In the genomic region with DNA sequence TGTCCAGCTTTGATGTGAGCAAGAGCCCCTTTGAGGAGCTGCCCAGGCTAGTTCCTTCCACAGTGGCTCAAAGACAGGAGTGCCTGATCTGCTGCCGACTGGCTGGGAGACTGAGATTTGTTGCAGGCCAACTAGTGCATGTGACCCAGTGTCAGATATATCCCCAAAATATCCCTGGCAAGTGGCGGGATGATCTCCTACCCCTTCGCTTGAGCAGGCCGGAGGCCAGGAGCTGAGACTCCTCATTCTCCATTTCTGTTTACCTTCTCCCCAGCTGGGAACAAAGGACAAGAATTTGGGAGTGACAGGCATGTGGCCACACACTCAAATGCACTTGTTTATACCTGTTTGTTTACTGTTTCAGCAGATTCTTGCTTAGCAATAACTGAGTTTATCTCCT, we compare ENCODE assay signal across 20 cellular contexts. TPM values are rescaled to one million over a fixed set of nuclear protein-coding genes. Genes with fewer than 3 reads are reported as not detected.
A peak's percentile ranks its signal among the peaks of the same experiment; 100 is the strongest.
DNase-seq lines count a peak whose midpoint lies in the region; ATAC-seq and TF ChIP-seq lines count a peak whose summit lies in the region.
"Had no signal": no experiment of that assay in that cellular context is flagged by ENCODE, and none has a peak within 500 bp of the region (broad histone marks: within the 10 kb centered on the region; RNA-seq: fewer than 3 reads in every experiment).

No MANE protein-coding gene starts in this region.

- ATAC-seq in left ventricle myocardium superior, result peak; percentile 90
- peak; percentile 81 to 92 (median 90) for ATAC-seq in psoas muscle
- no peak for ATAC-seq in HG03521 (IDR thresholded peaks at IDR 0.05; ENCODE audit: unreplicated experiment)
- ATAC-seq: activated CD8-positive, alpha-beta T cell treated with anti-CD3 and anti-CD28 coated beads for 36 hours; natural killer cell; stimulated activated memory B cell treated with anti-CD40 and anti-IgM and Interleukin-4, amounts not matched to agents 10 μg/mL and 1 μg/mL and 100 μg/mL, for 72 hours had no signal

- POLR2A ChIA-PET in HEK293 (lab: Yijun Ruan, JAX), result no interaction called here

- H3K36me3 ChIP-seq in HEK293 (ENCODE audit: control insufficient read depth in 2 of 2, insufficient read depth in 1 of 2, low read length in 2 of 2) (no peaks in the 10 kb centered on the region), endodermal cell (ENCODE audit: control insufficient read depth, insufficient read depth, low read length) (no peaks in the 10 kb centered on the region), psoas muscle (ENCODE audit: insufficient read depth in 1 of 2, low read depth in 1 of 2) (no peaks in the 10 kb centered on the region)

- H3K27me3 ChIP-seq in endodermal cell (ENCODE audit: control insufficient read depth, insufficient read depth, low read length, poor library complexity, severe bottlenecking), result no peaks in the 10 kb centered on the region
- H3K27me3 ChIP-seq in psoas muscle (ENCODE audit: insufficient read depth in 3 of 3, low read length in 2 of 3), result no peaks in the 10 kb centered on the region

- intact Hi-C loops in left ventricle myocardium superior (cut with micrococcal nuclease) (loop anchor here (10.0 kb wide), 2 partner anchors 235 to 535 kb away; partner anchors contain the start of genes MRPL57 and SKA3), psoas muscle (cut with DNase I) (loop anchor here (5.0 to 10.0 kb wide), 4 partner anchors 123 to 538 kb away; partner anchors contain the start of gene LATS2 (in 2 of the 2))
- intact Hi-C loops in activated CD4-positive, alpha-beta T cell treated with anti-CD3 and anti-CD28 coated beads, Interleukin-2, amount 10 ng/mL, durations not matched to agents 24 days and 14 days (cut with micrococcal nuclease), result loop anchor here (10.0 kb wide), 1 partner anchor 125 kb away; the partner anchor contains the start of gene LATS2

- no peaks in the 10 kb centered on the region for H3K9me3 Mint-ChIP-seq in endodermal cell
- no peaks in the 10 kb centered on the region for H3K9me3 Mint-ChIP-seq in activated CD4-positive, alpha-beta T cell treated with anti-CD3 and anti-CD28 coated beads, Interleukin-2, amount 10 ng/mL, durations not matched to agents 24 days and 14 days
- H3K9me3 Mint-ChIP-seq: activated CD8-positive, alpha-beta T cell treated with anti-CD3 and anti-CD28 coated beads for 36 hours; natural killer cell; stimulated activated memory B cell treated with anti-CD40 and anti-IgM and Interleukin-4, amounts not matched to agents 10 μg/mL and 1 μg/mL and 100 μg/mL, for 72 hours had no signal

- peak; percentile 65 for DNase-seq in endodermal cell
- peak; percentile 61 for DNase-seq in left ventricle myocardium superior
- peak; percentile 24 to 76 for DNase-seq in psoas muscle
- DNase-seq in activated CD4-positive, alpha-beta T cell treated with anti-CD3 and anti-CD28 coated beads, Interleukin-2, amount 10 ng/mL, durations not matched to agents 24 days and 14 days, result no peak
- DNase-seq in DMS114 treated with DMSO at 0.1 percent for 48 hours (lab: John Stamatoyannopoulos, UW; ENCODE audit: unreplicated experiment), result no peak
- DNase-seq in foreskin melanocyte, result no peak
- DNase-seq: activated CD4-positive, CD25-positive, alpha-beta regulatory T cell; activated CD8-positive, alpha-beta T cell treated with anti-CD3 and anti-CD28 coated beads for 36 hours; activated effector memory CD4-positive, alpha-beta T cell treated with anti-CD3 and anti-CD28 coated beads, Interleukin-2, amount 50 U/mL, for 16 hours; activated T-cell treated with anti-CD3 and anti-CD28 coated beads for 4 hours; caudate nucleus; dermis blood vessel endothelial cell; natural killer cell; NCI-H1048; NCI-H187; NCI-H2227 treated with DMSO at 0.1 percent for 48 hours; stimulated activated CD4-positive, alpha-beta T cell treated with anti-CD3 and anti-CD28 coated beads, Interleukin-2, amount 100 ng/mL, for 24 hours had no signal

- peaks cover 21% of the 10 kb centered on the region for H3K4me1 Mint-ChIP-seq in endodermal cell
- peaks cover 3% of the 10 kb centered on the region for H3K4me1 Mint-ChIP-seq in activated CD4-positive, alpha-beta T cell treated with anti-CD3 and anti-CD28 coated beads, Interleukin-2, amount 10 ng/mL, durations not matched to agents 24 days and 14 days

- H3K36me3 Mint-ChIP-seq in endodermal cell (ENCODE audit: low read depth), result no peaks in the 10 kb centered on the region
- H3K36me3 Mint-ChIP-seq in activated CD4-positive, alpha-beta T cell treated with anti-CD3 and anti-CD28 coated beads, Interleukin-2, amount 10 ng/mL, durations not matched to agents 24 days and 14 days (ENCODE audit: low read depth), result no peaks in the 10 kb centered on the region
- H3K36me3 Mint-ChIP-seq: natural killer cell; stimulated activated memory B cell treated with anti-CD40 and anti-IgM and Interleukin-4, amounts not matched to agents 10 μg/mL and 1 μg/mL and 100 μg/mL, for 72 hours had no signal

- peaks cover 2% of the 10 kb centered on the region for H3K27me3 Mint-ChIP-seq in endodermal cell (ENCODE audit: insufficient read depth)
- peaks cover 6% of the 10 kb centered on the region for H3K27me3 Mint-ChIP-seq in activated CD4-positive, alpha-beta T cell treated with anti-CD3 and anti-CD28 coated beads, Interleukin-2, amount 10 ng/mL, durations not matched to agents 24 days and 14 days

- peaks cover 3% of the 10 kb centered on the region; the same call in 1 of the 2 replicates for H3K4me1 ChIP-seq in HEK293 (ENCODE audit: control insufficient read depth, insufficient read depth, low read length)
- peaks cover 5% of the 10 kb centered on the region for H3K4me1 ChIP-seq in endodermal cell (ENCODE audit: control insufficient read depth, insufficient read depth, low read length)
- H3K4me1 ChIP-seq in psoas muscle, result peaks cover 14% of the 10 kb centered on the region

- H3K27ac ChIP-seq in HEK293 (ENCODE audit: extremely low read depth, low read depth, low read length) (no peak overlapping the region), endodermal cell (ENCODE audit: low read depth, low read length) (no peak overlapping the region), psoas muscle (peak overlapping the region; percentile 78)

- no peak overlapping the region for H3K4me3 Mint-ChIP-seq in endodermal cell
- H3K4me3 Mint-ChIP-seq in activated CD4-positive, alpha-beta T cell treated with anti-CD3 and anti-CD28 coated beads, Interleukin-2, amount 10 ng/mL, durations not matched to agents 24 days and 14 days, result no peak overlapping the region
- H3K4me3 Mint-ChIP-seq: activated CD8-positive, alpha-beta T cell treated with anti-CD3 and anti-CD28 coated beads for 36 hours; natural killer cell; stimulated activated memory B cell treated with anti-CD40 and anti-IgM and Interleukin-4, amounts not matched to agents 10 μg/mL and 1 μg/mL and 100 μg/mL, for 72 hours had no signal

- 78 to 80% methylated on average over 1 to 4 of the region's 4 CpGs for WGBS in endodermal cell (ENCODE audit: insufficient coverage in 1 of 2, insufficient read length in 1 of 2), 2 experiments
- 22 to 37% (median 23%) methylated on average over 4 of the region's 4 CpGs for WGBS in psoas muscle, 3 donors

- H3K4me3 ChIP-seq in HEK293 (ENCODE audit: low read depth, low read length) (no peak overlapping the region), endodermal cell (ENCODE audit: low read length) (no peak overlapping the region), psoas muscle (no peak overlapping the region)

- no peaks in the 10 kb centered on the region for H3K9me3 ChIP-seq in HEK293 (ENCODE audit: control insufficient read depth, insufficient read depth, low read depth, low read length)
- H3K9me3 ChIP-seq in endodermal cell (ENCODE audit: control insufficient read depth, low read length), result no peaks in the 10 kb centered on the region
- no peaks in the 10 kb centered on the region for H3K9me3 ChIP-seq in psoas muscle

- H3K27ac Mint-ChIP-seq in endodermal cell, result peak overlapping the region; percentile 70
- no peak overlapping the region for H3K27ac Mint-ChIP-seq in activated CD4-positive, alpha-beta T cell treated with anti-CD3 and anti-CD28 coated beads, Interleukin-2, amount 10 ng/mL, durations not matched to agents 24 days and 14 days
- H3K27ac Mint-ChIP-seq: activated CD8-positive, alpha-beta T cell treated with anti-CD3 and anti-CD28 coated beads for 36 hours; natural killer cell; stimulated activated memory B cell treated with anti-CD40 and anti-IgM and Interleukin-4, amounts not matched to agents 10 μg/mL and 1 μg/mL and 100 μg/mL, for 72 hours had no signal

- H3K9ac ChIP-seq in endodermal cell (ENCODE audit: extremely low read depth, low read length, poor library complexity, severe bottlenecking), result no peak overlapping the region

- no peak for TF ChIP-seq CTCF in HEK293 (tag by site-specific recombination; IDR thresholded peaks at IDR 0.05)
- no peak for TF ChIP-seq CTCF in endodermal cell (conservative IDR thresholded peaks at IDR 0.05)
- TF ChIP-seq CTCF in psoas muscle (IDR thresholded peaks at IDR 0.05), result no peak

- CTCF ChIA-PET in HEK293 (lab: Yijun Ruan, JAX), result no interaction called here

TF ChIP-seq in HEK293, 187 proteins besides CTCF, POLR2A, EP300 and RAD21:
- TF ChIP-seq ZSCAN23 (tag by site-specific recombination; IDR thresholded peaks at IDR 0.05) (no peak), ZNF335 (tag by site-specific recombination; conservative IDR thresholded peaks at IDR 0.05) (0 out of 2 replicates have a peak, but pooled peaks have one; percentile 13)

RNA-seq across cellular contexts. Expression of gene XPO4, which starts 37.1 kb away (rescaled TPM):
- total RNA-seq in endodermal cell (10 to 100 TPM; 28.8 to 32.0 TPM), left ventricle myocardium superior (32.9 TPM), psoas muscle (10 to 100 TPM; 12.2 to 67.2 (median 31.1) TPM)
- polyA plus RNA-seq in endodermal cell (2013, experiment 1 of 2), result 16.3 TPM
- polyA plus RNA-seq in endodermal cell (2013, experiment 2 of 2), result 15.3 TPM
- polyA plus RNA-seq in psoas muscle, result 1 to 10 TPM; 3.9 to 6.3 (median 5.4) TPM
- total RNA-seq in activated CD4-positive, alpha-beta T cell treated with anti-CD3 and anti-CD28 coated beads, Interleukin-2, amount 10 ng/mL, durations not matched to agents 24 days and 14 days, result 32.5 and 34.8 TPM in 2 replicates

Comparison
In these comparisons a context has a peak if more than half of its experiments do, and no peak if none do; other contexts are left out.
1. DNase-seq: peak in endodermal cell (single experiment), left ventricle myocardium superior (single experiment) and psoas muscle (2 of 2); none in activated CD4-positive, alpha-beta T cell treated with anti-CD3 and anti-CD28 coated beads, Interleukin-2, amount 10 ng/mL, durations not matched to agents 24 days and 14 days (single experiment), DMS114 treated with DMSO at 0.1 percent for 48 hours (single experiment) and foreskin melanocyte (single experiment).